Comparison of ENCODE assay signal across 26 cellular contexts in genomic region chr5:105330185-105330584, GRCh38.
"Had no signal": no experiment of that assay in that cellular context is flagged by ENCODE, and none has a peak within 500 bp of the region (broad histone marks: within the 10 kb centered on the region; RNA-seq: fewer than 3 reads in every experiment).

No MANE protein-coding gene starts in this region.

- DNase-seq: colonic mucosa; cortex of kidney; dermis blood vessel endothelial cell; dorsolateral prefrontal cortex; effector CD4-positive, alpha-beta T cell; effector CD8-positive, alpha-beta T cell; effector memory CD4-positive, alpha-beta T cell; effector memory CD8-positive, alpha-beta T cell; endodermal cell; erythroblast; esophagus squamous epithelium; foreskin fibroblast; foreskin keratinocyte; foreskin melanocyte; gastrocnemius medialis; glutamatergic neuron; heart left ventricle; heart right ventricle had no signal

- H3K27ac ChIP-seq: colonic mucosa, coronary artery, dorsolateral prefrontal cortex, epithelial cell of prostate, esophagus muscularis mucosa, esophagus squamous epithelium, foreskin keratinocyte, gastrocnemius medialis, gastroesophageal sphincter, heart left ventricle, heart right ventricle, hepatocyte had no signal

- H3K79me2 ChIP-seq: hepatocyte had no signal

- H3K27me3 ChIP-seq: colonic mucosa, dorsolateral prefrontal cortex, esophagus muscularis mucosa, esophagus squamous epithelium, foreskin keratinocyte, gastrocnemius medialis, gastroesophageal sphincter, heart left ventricle, heart right ventricle, hepatocyte had no signal

- ATAC-seq: effector memory CD8-positive, alpha-beta T cell; esophagus mucosa; foreskin keratinocyte; gastrocnemius medialis; gastroesophageal sphincter; heart left ventricle; heart right ventricle had no signal

- H3K4me2 ChIP-seq: hepatocyte had no signal

- FAIRE-seq: endometrium, endothelial cell of umbilical vein had no signal

- H3K9me3 ChIP-seq: colonic mucosa, esophagus muscularis mucosa, esophagus squamous epithelium, gastrocnemius medialis, gastroesophageal sphincter had no signal

- H2AFZ ChIP-seq: hepatocyte had no signal

- H3K4me3 ChIP-seq: colonic mucosa, coronary artery, dorsolateral prefrontal cortex, esophagus muscularis mucosa, esophagus squamous epithelium, gastrocnemius medialis, gastroesophageal sphincter, heart left ventricle, heart right ventricle, hepatocyte had no signal

- H3K36me3 ChIP-seq: colonic mucosa, esophagus muscularis mucosa, esophagus squamous epithelium, gastrocnemius medialis, gastroesophageal sphincter, heart left ventricle, heart right ventricle had no signal

- H3K4me1 ChIP-seq: colonic mucosa, esophagus muscularis mucosa, esophagus squamous epithelium, foreskin keratinocyte, gastrocnemius medialis, gastroesophageal sphincter, heart left ventricle, heart right ventricle had no signal
